In genomic region chr1:180951186-180951745, GRCh38 we compare ENCODE assay signal across 17 cellular contexts. TPM values are rescaled to one million over a fixed set of nuclear protein-coding genes. Genes with fewer than 3 reads are reported as not detected.
A peak's percentile ranks its signal among the peaks of the same experiment; 100 is the strongest.
DNase-seq lines count a peak whose midpoint lies in the region; ATAC-seq, FAIRE-seq and TF ChIP-seq lines count a peak whose summit lies in the region.
"Had no signal": no experiment of that assay in that cellular context is flagged by ENCODE, and none has a peak within 500 bp of the region (broad histone marks: within the 10 kb centered on the region; RNA-seq: fewer than 3 reads in every experiment).

No MANE protein-coding gene starts in this region.

- no peak for TF ChIP-seq CTCF in HepG2 (CRISPR knock-in tag; IDR thresholded peaks at IDR 0.05)
- TF ChIP-seq CTCF in right lobe of liver (IDR thresholded peaks at IDR 0.05), result no peak
- no peak for TF ChIP-seq CTCF in chondrocyte (IDR thresholded peaks at IDR 0.05)
- TF ChIP-seq CTCF in sigmoid colon (IDR thresholded peaks at IDR 0.05), result no peak

- peaks cover 4% of the 10 kb centered on the region for H3K4me1 Mint-ChIP-seq in chondrocyte (ENCODE audit: low read depth)

- no peak overlapping the region for H3K4me3 Mint-ChIP-seq in chondrocyte (ENCODE audit: unreplicated experiment)

- TF ChIP-seq EP300 in HepG2 (IDR thresholded peaks at IDR 0.05; ENCODE audit: low read depth in 2 of 2, low read length in 2 of 2), result no peak
- TF ChIP-seq EP300 in HepG2 (CRISPR knock-in tag; IDR thresholded peaks at IDR 0.05; ENCODE audit: borderline replicate concordance), result no peak
- TF ChIP-seq EP300 in sigmoid colon (IDR thresholded peaks at IDR 0.05), result no peak

- no peaks in the 10 kb centered on the region for H3K79me2 ChIP-seq in HepG2 (ENCODE audit: insufficient read depth, low read length)

- POLR2A ChIA-PET in HepG2 (lab: Yijun Ruan, JAX), result no interaction called here

- no peak for FAIRE-seq in HepG2 (lab: Jason Lieb, UNC)
- FAIRE-seq: A204.1, GM19239, H54 had no signal

- H3K27me3 ChIP-seq in HepG2 (ENCODE audit: control insufficient read depth in 1 of 2, insufficient read depth in 2 of 2, low read length in 2 of 2) (no peaks in the 10 kb centered on the region), right lobe of liver (no peaks in the 10 kb centered on the region), sigmoid colon (no peaks in the 10 kb centered on the region)

- H3K9me3 ChIP-seq in HepG2 (ENCODE audit: low read length) (no peaks in the 10 kb centered on the region), right lobe of liver (no peaks in the 10 kb centered on the region), sigmoid colon (no peaks in the 10 kb centered on the region)

- H3K4me1 ChIP-seq in HepG2 (ENCODE audit: insufficient read depth, low read length) (peaks cover 16% of the 10 kb centered on the region), right lobe of liver (peaks cover 0 to 7% (median 0%) of the 10 kb centered on the region in 4 donors), sigmoid colon (peaks cover 0 to 21% (median 14%) of the 10 kb centered on the region in 4 donors)

- TF ChIP-seq RAD21 in HepG2 (CRISPR knock-in tag; IDR thresholded peaks at IDR 0.05), result no peak

- H3K4me2 ChIP-seq in HepG2 (ENCODE audit: low read depth, low read length), result no peak overlapping the region

- intact Hi-C loops in HepG2 (cut with micrococcal nuclease; ENCODE audit: unreplicated experiment) (no loop called here), right lobe of liver (cut with DNase I) (no loop called here), sigmoid colon (cut with DNase I) (loop anchor here (5.0 kb wide), 2 partner anchors 39 to 191 kb away; partner anchors contain the start of gene KIAA1614)

- H3K4me3 ChIP-seq in HepG2 (replicated peaks in 1 of 3; ENCODE audit: insufficient read depth in 1 of 3, low read depth in 2 of 3, low read length in 3 of 3) (no peak overlapping the region), right lobe of liver (no peak overlapping the region), sigmoid colon (no peak overlapping the region)

- TF ChIP-seq POLR2A in HepG2 (IDR thresholded peaks at IDR 0.05; ENCODE audit: insufficient read depth in 1 of 2, low read depth in 2 of 2, low read length in 2 of 2), result no peak
- TF ChIP-seq POLR2A in right lobe of liver (IDR thresholded peaks at IDR 0.05), result no peak
- TF ChIP-seq POLR2A in sigmoid colon (IDR thresholded peaks at IDR 0.05), result no peak

- H2AFZ ChIP-seq in HepG2 (ENCODE audit: low read length), result no peak overlapping the region

- in situ Hi-C loops in HepG2 (cut with HindIII; ENCODE audit: extremely low pct_ligation_motif_present, low pct_unique_long_range_greater_than_20kb), result no loop called here

- WGBS in HepG2 (ENCODE audit: low lambda C conversion rate), result 92% methylated on average over 7 of the region's 11 CpGs
- WGBS in right lobe of liver (ENCODE audit: insufficient coverage, low coverage, low lambda C conversion rate, missing lambda C conversion rate), result 87% methylated on average over 4 of the region's 11 CpGs
- 93 to 95% methylated on average over 11 of the region's 11 CpGs for WGBS in sigmoid colon, 2 donors

- H3K27me3 Mint-ChIP-seq in chondrocyte (ENCODE audit: low read depth), result no peaks in the 10 kb centered on the region

- H3K36me3 Mint-ChIP-seq in chondrocyte (ENCODE audit: low read depth), result peaks cover 13% of the 10 kb centered on the region

- H3K9me3 Mint-ChIP-seq in chondrocyte (ENCODE audit: low read depth), result peaks cover 3% of the 10 kb centered on the region

- CTCF ChIA-PET in HepG2 (lab: Yijun Ruan, JAX; ENCODE audit: low intra/inter-chr PET ratio, low total read pairs), result no interaction called here

- H3K36me3 ChIP-seq in HepG2 (replicated peaks in 1 of 2; ENCODE audit: control insufficient read depth in 1 of 2, insufficient read depth in 2 of 2, low read length in 2 of 2) (peaks cover 1 to 7% of the 10 kb centered on the region in 2 experiments; a peak in 1 of 5 replicates), right lobe of liver (no peaks in the 10 kb centered on the region), sigmoid colon (peaks cover 0 to 41% (median 10%) of the 10 kb centered on the region in 4 donors)

- DNase-seq in HepG2 (ENCODE audit: low spot score) (no peak), right lobe of liver (no peak), chondrocyte (ENCODE audit: low spot score) (peak; percentile 80), sigmoid colon (peak; percentile 52), DMS79 treated with DMSO at 0.1 percent for 48 hours (lab: John Stamatoyannopoulos, UW) (no peak)
- DNase-seq in activated effector memory CD4-positive, alpha-beta T cell treated with anti-CD3 and anti-CD28 coated beads, Interleukin-2, amount 50 U/mL, for 16 hours, result no peak
- DNase-seq: MV-4-11, NCI-H1417 treated with DMSO at 0.1 percent for 48 hours, NCI-H2029, NCI-H2171, NCI-H446, OCI-M1, SIG-M5 had no signal

- no peak for ATAC-seq in HepG2
- no peak for ATAC-seq in right lobe of liver
- no peak for ATAC-seq in HG02759 (IDR thresholded peaks at IDR 0.05; ENCODE audit: unreplicated experiment)

- H4K20me1 ChIP-seq in HepG2 (ENCODE audit: insufficient read depth, low read length), result no peaks in the 10 kb centered on the region

- H3K9ac ChIP-seq in HepG2 (ENCODE audit: insufficient read depth, low read depth, low read length), result no peak overlapping the region

- no peak overlapping the region for H3K27ac ChIP-seq in HepG2 (ENCODE audit: extremely low read length, insufficient read depth, low read length)
- no peak overlapping the region for H3K27ac ChIP-seq in right lobe of liver
- H3K27ac ChIP-seq in sigmoid colon, result no peak overlapping the region

- no TSS peak for BruUV-seq in HepG2 (replicated peaks; lab: Mats Ljungman, UMichigan)

- no peak overlapping the region for H3K27ac Mint-ChIP-seq in chondrocyte (ENCODE audit: unreplicated experiment)

TF ChIP-seq in HepG2, 621 proteins besides CTCF, POLR2A, EP300 and RAD21:
- TF ChIP-seq MIER3 (CRISPR knock-in tag; IDR thresholded peaks at IDR 0.05; ENCODE audit: borderline replicate concordance), result no peak
- peak; percentile 25 for TF ChIP-seq AGO2 (optimal IDR thresholded peaks at IDR 0.05; ENCODE audit: low read depth, low read length)
- no peak for TF ChIP-seq ZNF7 (CRISPR knock-in tag; IDR thresholded peaks at IDR 0.05)
- TF ChIP-seq ZBTB7A (CRISPR knock-in tag; IDR thresholded peaks at IDR 0.05), result no peak

RNA-seq across cellular contexts. Expression of gene KIAA1614, which starts 38.6 kb away (rescaled TPM):
- 0.32 and 0.77 TPM in 2 replicates for total RNA-seq in HepG2 (2016; rRNA removed; fragmentation: Illumina TruSeq; extraction: Trizol)
- total RNA-seq in HepG2 (2016; cell fraction: cytosol; rRNA removed; fragmentation: Illumina TruSeq; extraction: Trizol; ENCODE audit: low read depth), result 0.10 TPM in 1 of 2 replicates, not detected in the other
- total RNA-seq in HepG2 (2016; cell fraction: insoluble cytoplasmic fraction; rRNA removed; fragmentation: Illumina TruSeq; extraction: Trizol), result 0.16 and 0.17 TPM in 2 replicates
- total RNA-seq in HepG2 (2016; cell fraction: membrane; rRNA removed; fragmentation: Illumina TruSeq; extraction: Trizol), result 0.46 and 0.52 TPM in 2 replicates
- 0.43 and 0.81 TPM in 2 replicates for total RNA-seq in HepG2 (2016; cell fraction: nucleus; rRNA removed; fragmentation: Illumina TruSeq; extraction: Trizol)
- polyA plus RNA-seq in HepG2 (2011; rRNA removed), result 0.12 and 0.15 TPM in 2 replicates
- polyA plus RNA-seq in HepG2 (2011; cell fraction: cytosol; rRNA removed), result 0.27 TPM in 2 replicates
- polyA plus RNA-seq in HepG2 (2011; cell fraction: nucleus; rRNA removed), result 0.16 and 0.48 TPM in 2 replicates
- 0.40 and 0.48 TPM in 2 replicates for polyA plus RNA-seq in HepG2 (2012)
- 0.06 and 0.26 TPM in 2 replicates for polyA plus RNA-seq in HepG2 (2016; cell fraction: cytosol; fragmentation: Illumina TruSeq; extraction: Trizol; ENCODE audit: low read depth)
- 0.17 and 0.20 TPM in 2 replicates for polyA plus RNA-seq in HepG2 (2016; cell fraction: insoluble cytoplasmic fraction; fragmentation: Illumina TruSeq; extraction: Trizol; ENCODE audit: low read depth)
- polyA plus RNA-seq in HepG2 (2016; cell fraction: membrane; fragmentation: Illumina TruSeq; extraction: Trizol; ENCODE audit: low read depth), result 0.09 and 0.14 TPM in 2 replicates
- polyA plus RNA-seq in HepG2 (2016; cell fraction: nucleus; fragmentation: Illumina TruSeq; extraction: Trizol; ENCODE audit: insufficient read depth, low read depth), result 0.11 and 0.16 TPM in 2 replicates
- polyA minus RNA-seq in HepG2 (2011; rRNA and poly(A)+ RNA removed; ENCODE audit: low replicate concordance), result 0.44 and 0.48 TPM in 2 replicates
- not detected in 2 replicates for polyA minus RNA-seq in HepG2 (2011; cell fraction: cytosol; rRNA and poly(A)+ RNA removed)
- polyA minus RNA-seq in HepG2 (2011; cell fraction: nucleus; rRNA and poly(A)+ RNA removed), result 0.12 and 0.26 TPM in 2 replicates
- total RNA-seq in right lobe of liver, result under 1 TPM; 0.13 to 0.25 (median 0.21) TPM
- 5.3 to 8.4 TPM (median 8.2 TPM) in 3 replicates for total RNA-seq in chondrocyte
- total RNA-seq in sigmoid colon, result 10 to 100 TPM in 2 of 4 donors, 1 to 10 TPM in 2; 6.3 to 14.8 (median 10.5) TPM
- polyA plus RNA-seq in sigmoid colon, result 1 to 10 TPM; 1.2 to 2.0 (median 1.8) TPM

Comparison
In these comparisons a context has a peak if more than half of its experiments do, and no peak if none do; other contexts are left out.
1. DNase-seq: peak in chondrocyte (single experiment) and sigmoid colon (single experiment); none in HepG2 (single experiment), right lobe of liver (0 of 3), activated effector memory CD4-positive, alpha-beta T cell treated with anti-CD3 and anti-CD28 coated beads, Interleukin-2, amount 50 U/mL, for 16 hours (single experiment) and DMS79 treated with DMSO at 0.1 percent for 48 hours (single experiment).